ENCODE assay signal across 10 cellular contexts in the genomic region with DNA sequence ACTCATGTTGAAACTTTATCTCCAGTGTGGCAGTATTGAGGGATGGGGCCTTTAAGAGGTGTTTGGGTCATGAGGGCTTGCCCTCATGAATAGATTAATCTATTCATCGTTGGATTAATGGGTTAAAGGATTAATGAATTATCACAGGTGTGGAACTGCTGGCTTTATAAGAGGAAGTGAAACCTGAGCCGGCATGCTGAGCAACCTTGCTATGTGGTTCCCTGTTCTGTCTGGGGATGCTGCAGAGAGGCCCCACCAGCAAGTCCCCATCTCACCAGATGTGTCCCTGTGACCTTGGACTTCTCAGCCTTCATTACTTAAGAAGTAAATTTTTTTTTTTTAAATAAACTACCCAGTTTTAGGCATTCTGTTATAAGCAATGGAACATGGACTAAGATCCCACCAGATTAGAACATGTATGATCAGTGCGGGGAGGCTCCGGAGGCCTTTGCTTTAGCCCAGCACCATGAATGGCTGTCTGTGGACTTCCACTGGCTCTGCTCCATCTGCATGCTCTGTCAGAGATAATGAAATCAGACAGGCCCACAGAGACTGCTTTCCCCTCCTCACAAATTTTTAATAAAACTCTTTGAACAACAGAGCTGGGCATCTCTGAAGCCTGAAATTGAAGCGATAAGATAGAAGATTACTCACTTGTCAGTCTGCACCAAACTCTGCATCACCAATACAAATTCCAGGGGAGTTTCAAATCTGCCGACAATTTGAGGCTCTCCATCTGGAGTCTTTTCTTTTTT.
DNase-seq lines count a peak whose midpoint lies in the region; ATAC-seq lines count a peak whose summit lies in the region.
"Had no signal": no experiment of that assay in that cellular context is flagged by ENCODE, and none has a peak within 500 bp of the region (broad histone marks: within the 10 kb centered on the region; RNA-seq: fewer than 3 reads in every experiment).

No MANE protein-coding gene starts in this region.

- WGBS in right cardiac atrium: 53% methylated on average over 6 of the region's 6 CpGs

- H3K27me3 ChIP-seq in right cardiac atrium (ENCODE audit: control insufficient read depth, insufficient read depth): no peaks in the 10 kb centered on the region

- H3K4me3 ChIP-seq in right cardiac atrium (ENCODE audit: low read length): no peak overlapping the region
- H3K4me3 ChIP-seq: lung had no signal

- DNase-seq in right cardiac atrium: peak in 1 of 3 donors; percentile 37
- DNase-seq in left lobe of liver (ENCODE audit: low spot score): no peak
- no peak for DNase-seq in Kasumi-1 (lab: John Stamatoyannopoulos, UW)
- no peak for DNase-seq in NCI-H446 (lab: John Stamatoyannopoulos, UW)
- no peak for DNase-seq in NCI-H187 (lab: John Stamatoyannopoulos, UW)
- DNase-seq: activated gamma-delta T cell had no signal

- no peak overlapping the region for H3K27ac ChIP-seq in right cardiac atrium (ENCODE audit: low read length)

- ATAC-seq in GM18873 (IDR thresholded peaks at IDR 0.05; ENCODE audit: low FRiP score, unreplicated experiment) (peak; percentile 95), GM21717 (IDR thresholded peaks at IDR 0.05; ENCODE audit: unreplicated experiment) (peak; percentile 95), HG03442 (IDR thresholded peaks at IDR 0.05; ENCODE audit: unreplicated experiment) (peak; percentile 97), right cardiac atrium (peak; percentile 40 to 41), left lobe of liver (no peak)

- H3K9me3 ChIP-seq in right cardiac atrium (ENCODE audit: control insufficient read depth, low read length): no peaks in the 10 kb centered on the region

- H3K4me1 ChIP-seq in right cardiac atrium (ENCODE audit: control insufficient read depth, insufficient read depth, low read length): peaks cover 8% of the 10 kb centered on the region

- intact Hi-C loops in right cardiac atrium (cut with DNase I): no loop called here
